Comparison of ENCODE assay signal across 12 cellular contexts in genomic region chrX:41837270-41837944, GRCh38.
"Had no signal": no experiment of that assay in that cellular context is flagged by ENCODE, and none has a peak within 500 bp of the region (broad histone marks: within the 10 kb centered on the region; RNA-seq: fewer than 3 reads in every experiment).

No MANE protein-coding gene starts in this region.

- DNase-seq: activated CD4-positive, alpha-beta T cell treated with anti-CD3 and anti-CD28 coated beads for 36 hours; activated CD8-positive, alpha-beta T cell treated with anti-CD3 and anti-CD28 coated beads, Interleukin-2, amount 10 ng/mL, durations not matched to agents 7 days and 5 days; activated naive CD4-positive, alpha-beta T cell treated with anti-CD3 and anti-CD28 coated beads for 36 hours; colonic mucosa; foreskin melanocyte; heart left ventricle; sigmoid colon; stimulated activated CD4-positive, alpha-beta T cell treated with anti-CD3 and anti-CD28 coated beads, Interleukin-2, amount 100 ng/mL, for 24 hours; stimulated activated naive CD8-positive, alpha-beta T cell treated with anti-CD3 and anti-CD28 coated beads, Interleukin-15, Interleukin-2, amounts not matched to agents 100 U/mL and 50 U/mL, for 24 hours; T-helper 9 cell had no signal

- ATAC-seq: activated CD4-positive, alpha-beta T cell treated with anti-CD3 and anti-CD28 coated beads for 36 hours; activated CD8-positive, alpha-beta T cell treated with anti-CD3 and anti-CD28 coated beads, Interleukin-2, amount 10 ng/mL, durations not matched to agents 7 days and 5 days; heart left ventricle; stimulated activated naive CD8-positive, alpha-beta T cell treated with anti-CD3 and anti-CD28 coated beads, Interleukin-15, Interleukin-2, amounts not matched to agents 100 U/mL and 50 U/mL, for 24 hours had no signal

- H3K36me3 ChIP-seq: cardiac muscle cell, colonic mucosa, heart left ventricle, sigmoid colon, suprapubic skin had no signal

- H3K4me3 ChIP-seq: cardiac muscle cell, colonic mucosa, heart left ventricle, sigmoid colon, suprapubic skin had no signal

- H3K9me3 ChIP-seq: colonic mucosa, sigmoid colon, suprapubic skin had no signal

- H3K27me3 ChIP-seq: cardiac muscle cell, colonic mucosa, heart left ventricle, sigmoid colon, suprapubic skin had no signal

- H3K4me1 ChIP-seq: colonic mucosa, heart left ventricle, sigmoid colon, suprapubic skin had no signal

- H3K27ac ChIP-seq: cardiac muscle cell, colonic mucosa, heart left ventricle, sigmoid colon, suprapubic skin had no signal
